ENCODE assay signal across 21 cellular contexts in the genomic region with DNA sequence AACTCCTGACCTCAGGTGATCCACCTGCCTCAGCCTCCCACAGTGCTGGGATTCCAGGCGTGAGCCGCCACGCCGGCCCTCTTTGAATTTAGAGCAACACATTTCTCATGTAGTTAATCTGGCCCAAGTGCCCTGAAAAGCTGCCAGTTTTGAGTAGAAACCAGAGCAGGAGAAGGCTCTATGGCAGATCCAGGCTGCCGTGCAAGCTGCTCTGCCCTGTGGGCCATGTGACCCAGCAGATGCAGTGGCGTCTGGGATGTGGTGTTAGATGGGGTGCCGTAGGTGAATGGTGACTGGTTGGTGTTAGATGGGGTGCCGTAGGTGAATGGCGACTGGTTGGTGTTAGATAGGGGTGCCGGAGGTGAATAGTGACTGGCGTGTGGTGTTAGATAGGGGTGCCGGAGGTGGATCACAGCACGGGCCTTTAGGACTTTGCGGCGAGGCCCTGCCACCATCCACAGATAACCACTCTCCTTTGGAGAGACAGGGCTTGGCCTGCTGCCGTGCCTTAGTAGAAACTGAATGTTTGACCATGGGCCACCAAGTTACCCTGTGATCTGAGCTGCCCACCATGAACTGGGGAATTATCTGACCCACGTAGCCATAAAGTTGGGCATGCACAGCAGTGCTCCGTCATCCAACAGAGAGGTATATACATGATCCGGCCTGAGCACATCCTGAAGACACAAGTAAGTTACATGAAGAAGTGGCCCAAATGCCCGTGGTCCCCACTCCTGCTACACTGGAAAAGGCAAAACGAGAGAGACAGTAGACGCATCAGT. TPM values are rescaled to one million over a fixed set of nuclear protein-coding genes. Genes with fewer than 3 reads are reported as not detected.
DNase-seq lines count a peak whose midpoint lies in the region; ATAC-seq, FAIRE-seq and TF ChIP-seq lines count a peak whose summit lies in the region.
"Had no signal": no experiment of that assay in that cellular context is flagged by ENCODE, and none has a peak within 500 bp of the region (broad histone marks: within the 10 kb centered on the region; RNA-seq: fewer than 3 reads in every experiment).

No MANE protein-coding gene starts in this region.

- H3K27ac ChIP-seq in right atrium auricular region (no peak overlapping the region), mesenchymal stem cell (ENCODE audit: low read length, poor library complexity, severe bottlenecking) (no peak overlapping the region)
- H3K27ac ChIP-seq: GM23248 had no signal

- H3K4me1 Mint-ChIP-seq in osteocyte (ENCODE audit: unreplicated experiment), result no peaks in the 10 kb centered on the region
- H3K4me1 Mint-ChIP-seq: CD4-positive, CD25-positive, alpha-beta regulatory T cell; CD8-positive, alpha-beta memory T cell had no signal

- H3K36me3 ChIP-seq in right atrium auricular region (no peaks in the 10 kb centered on the region), mesenchymal stem cell (ENCODE audit: control insufficient read depth in 1 of 2, insufficient read depth in 2 of 2, low read depth in 1 of 2, low read length in 2 of 2) (no peaks in the 10 kb centered on the region)
- H3K36me3 ChIP-seq: BE2C, HAP-1 had no signal

- H3K4me3 Mint-ChIP-seq in osteocyte (ENCODE audit: unreplicated experiment), result no peak overlapping the region
- H3K4me3 Mint-ChIP-seq: CD4-positive, CD25-positive, alpha-beta regulatory T cell; CD8-positive, alpha-beta memory T cell had no signal

- H3K9me3 ChIP-seq in right atrium auricular region (no peaks in the 10 kb centered on the region), mesenchymal stem cell (ENCODE audit: control insufficient read depth, low read length) (peaks cover 19% of the 10 kb centered on the region)
- H3K9me3 ChIP-seq: BE2C, HAP-1 had no signal

- no peak overlapping the region for H3K4me2 ChIP-seq in mesenchymal stem cell (ENCODE audit: low read length, poor library complexity, severe bottlenecking)

- H3K27me3 Mint-ChIP-seq in osteocyte (ENCODE audit: unreplicated experiment), result peaks cover 49% of the 10 kb centered on the region

- no peak overlapping the region for H3K9ac ChIP-seq in mesenchymal stem cell (ENCODE audit: low read length)
- H3K9ac ChIP-seq: GM23248 had no signal

- peaks cover 4% of the 10 kb centered on the region for H3K9me3 Mint-ChIP-seq in osteocyte (ENCODE audit: unreplicated experiment)

- peak; percentile 50 for DNase-seq in right atrium auricular region (ENCODE audit: low spot score)
- no peak for DNase-seq in left ventricle myocardium superior
- DNase-seq in mesenchymal stem cell, result no peak
- peak; percentile 71 for DNase-seq in osteocyte (ENCODE audit: extremely low spot score, unreplicated experiment)
- no peak for DNase-seq in HTR-8/SVneo (ENCODE audit: insufficient read length, low spot score)
- DNase-seq in NCI-H2196 treated with DMSO at 0.1 percent for 48 hours (lab: John Stamatoyannopoulos, UW; ENCODE audit: unreplicated experiment), result no peak
- DNase-seq: BE2C; C1 segment of cervical spinal cord; CD4-positive, CD25-positive, alpha-beta regulatory T cell; CD8-positive, alpha-beta memory T cell; COR-L47; DMS79; GDM1; GM23248 had no signal

- H3K4me3 ChIP-seq in right atrium auricular region, result no peak overlapping the region
- H3K4me3 ChIP-seq in mesenchymal stem cell (ENCODE audit: insufficient read depth in 1 of 2, low read depth in 1 of 2, low read length in 2 of 2), result no peak overlapping the region
- H3K4me3 ChIP-seq: GM23248, HAP-1 had no signal

- TF ChIP-seq CTCF in right atrium auricular region (IDR thresholded peaks at IDR 0.05), result no peak
- no peak for TF ChIP-seq CTCF in osteocyte (IDR thresholded peaks at IDR 0.05)

- WGBS in mesenchymal stem cell, result 88% methylated on average over 22 of the region's 22 CpGs

- ATAC-seq in left ventricle myocardium superior, result no peak
- no peak for ATAC-seq in HG03442 (IDR thresholded peaks at IDR 0.05; ENCODE audit: unreplicated experiment)

- no peak overlapping the region for H3K18ac ChIP-seq in mesenchymal stem cell (ENCODE audit: low read depth in 1 of 2, low read length in 2 of 2)

- no peak overlapping the region for H3K4ac ChIP-seq in mesenchymal stem cell (ENCODE audit: low read depth in 1 of 2, low read length in 2 of 2)

- H3K27me3 ChIP-seq in right atrium auricular region, result no peaks in the 10 kb centered on the region
- peaks cover 25 to 33% of the 10 kb centered on the region in 2 experiments for H3K27me3 ChIP-seq in mesenchymal stem cell (ENCODE audit: control insufficient read depth in 1 of 2, insufficient read depth in 1 of 2, low read length in 2 of 2)
- H3K27me3 ChIP-seq: BE2C had no signal

- H2BK5ac ChIP-seq in mesenchymal stem cell (ENCODE audit: low read depth, low read length, poor library complexity, severe bottlenecking), result no peak overlapping the region

- H3K14ac ChIP-seq in mesenchymal stem cell (ENCODE audit: low read length in 2 of 2), result peak overlapping the region in 1 of 2 experiments; percentile 8

- H2BK12ac ChIP-seq in mesenchymal stem cell (ENCODE audit: low read length in 2 of 2), result no peak overlapping the region

- no peaks in the 10 kb centered on the region for H3K79me1 ChIP-seq in mesenchymal stem cell (replicated peaks; ENCODE audit: low read length, poor library complexity, severe bottlenecking)

- H4K8ac ChIP-seq in mesenchymal stem cell (ENCODE audit: low read length), result peak overlapping the region; percentile 41

- H3K23ac ChIP-seq in mesenchymal stem cell (ENCODE audit: low read length in 2 of 2), result no peak overlapping the region

- H2AK5ac ChIP-seq in mesenchymal stem cell (ENCODE audit: low read length, severe bottlenecking), result no peak overlapping the region

- H3K4me1 ChIP-seq in right atrium auricular region (no peaks in the 10 kb centered on the region), mesenchymal stem cell (ENCODE audit: control insufficient read depth, insufficient read depth, low read depth, low read length) (no peaks in the 10 kb centered on the region)
- H3K4me1 ChIP-seq: BE2C, HAP-1 had no signal

- no peak overlapping the region for H2BK15ac ChIP-seq in mesenchymal stem cell (ENCODE audit: low read depth, poor library complexity, severe bottlenecking)

- H4K91ac ChIP-seq in mesenchymal stem cell (ENCODE audit: low read length), result no peak overlapping the region

- FAIRE-seq in HTR-8/SVneo (lab: Jason Lieb, UNC), result no peak
- FAIRE-seq: GM12892, GM18507 had no signal

- H3K27ac Mint-ChIP-seq in osteocyte (ENCODE audit: unreplicated experiment), result no peak overlapping the region
- H3K27ac Mint-ChIP-seq: CD4-positive, CD25-positive, alpha-beta regulatory T cell had no signal

- intact Hi-C loops in left ventricle myocardium superior (cut with micrococcal nuclease), result no loop called here

- no peaks in the 10 kb centered on the region for H3K36me3 Mint-ChIP-seq in osteocyte (ENCODE audit: unreplicated experiment)
- H3K36me3 Mint-ChIP-seq: CD4-positive, CD25-positive, alpha-beta regulatory T cell had no signal

- no peak overlapping the region for H2BK120ac ChIP-seq in mesenchymal stem cell (ENCODE audit: low read depth, low read length)

- H2AFZ ChIP-seq in mesenchymal stem cell (ENCODE audit: low read depth, low read length), result no peak overlapping the region
- H2AFZ ChIP-seq: GM23248 had no signal

RNA-seq across cellular contexts. Expression of a gene that starts 32.7 kb away (rescaled TPM):
- total RNA-seq in right atrium auricular region, result under 1 TPM in 1 of 2 donors, not detected in 1; 0.51 TPM
- 0.17 TPM for total RNA-seq in left ventricle myocardium superior
- not detected for polyA plus RNA-seq in mesenchymal stem cell (2013, experiment 1 of 2)
- not detected for polyA plus RNA-seq in mesenchymal stem cell (2013, experiment 2 of 2)
- total RNA-seq in osteocyte, result not detected in 2 replicates
- total RNA-seq: A172, Daoy, GM23248, H4 had no signal
- polyA plus RNA-seq: GM23248 had no signal

Comparison
In these comparisons a context has a peak if more than half of its experiments do, and no peak if none do; other contexts are left out.
1. DNase-seq: peak in right atrium auricular region (single experiment) and osteocyte (single experiment); none in left ventricle myocardium superior (single experiment), mesenchymal stem cell (single experiment), HTR-8/SVneo (single experiment) and NCI-H2196 treated with DMSO at 0.1 percent for 48 hours (single experiment).